1 cellular context compared by ENCODE assay signal in the genomic region with DNA sequence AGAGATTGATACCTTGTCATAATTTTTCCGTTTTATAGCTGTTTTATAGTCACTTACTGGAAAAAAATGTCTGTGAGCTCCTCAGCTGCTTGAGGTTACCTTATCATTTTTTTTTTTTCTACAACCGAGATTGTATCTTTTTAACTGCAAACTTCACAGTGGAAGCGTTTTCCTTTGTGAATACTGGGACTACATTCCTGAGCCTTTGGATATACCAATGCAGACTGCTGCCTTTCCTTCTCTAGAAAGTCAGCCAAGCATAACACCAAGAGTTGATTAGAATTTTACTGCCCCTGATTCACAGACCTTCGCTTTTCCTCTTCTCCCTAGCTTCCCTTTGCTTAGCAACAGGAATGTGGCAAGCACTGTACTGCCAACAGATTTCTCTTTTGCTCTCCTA.
TF ChIP-seq lines count a peak whose summit lies in the region.

No MANE protein-coding gene starts in this region.

TF ChIP-seq in H1, 55 proteins besides CTCF, POLR2A, EP300 and RAD21 (continued from another document):
- TF ChIP-seq CHD7 (IDR thresholded peaks at IDR 0.05; ENCODE audit: insufficient replicate concordance, low read length): no peak
- TF ChIP-seq SIN3A (conservative IDR thresholded peaks at IDR 0.05 in 1 of 2, IDR thresholded peaks at IDR 0.05 in 1 of 2; ENCODE audit: low read depth in 1 of 2, low read length in 2 of 2): no peak
- no peak for TF ChIP-seq RFX5 (IDR thresholded peaks at IDR 0.05; ENCODE audit: borderline replicate concordance, low read depth, low read length)
- TF ChIP-seq EZH2 (IDR thresholded peaks at IDR 0.05; ENCODE audit: low read depth, low read length, severe bottlenecking): no peak
- TF ChIP-seq PHF8 (conservative IDR thresholded peaks at IDR 0.05; ENCODE audit: low read depth, low read length): no peak
- TF ChIP-seq E2F6 (IDR thresholded peaks at IDR 0.05): no peak
- TF ChIP-seq EGR1 (IDR thresholded peaks at IDR 0.05; ENCODE audit: borderline replicate concordance, low read depth, low read length): no peak
- no peak for TF ChIP-seq CREB1 (IDR thresholded peaks at IDR 0.05)
- TF ChIP-seq TBP (IDR thresholded peaks at IDR 0.05; ENCODE audit: low read depth, low read length): no peak
